In genomic region chr15:70111203-70112017, GRCh38 we compare ENCODE assay signal across 8 cellular contexts. TPM values are rescaled to one million over a fixed set of nuclear protein-coding genes. Genes with fewer than 3 reads are reported as not detected.
A peak's percentile ranks its signal among the peaks of the same experiment; 100 is the strongest.
DNase-seq lines count a peak whose midpoint lies in the region; TF ChIP-seq lines count a peak whose summit lies in the region.

No MANE protein-coding gene starts in this region.

- H3K36me3 Mint-ChIP-seq in brain: no peaks in the 10 kb centered on the region

- peak overlapping the region; percentile 87 to 94 (median 88) for H3K27ac Mint-ChIP-seq in brain

- H3K4me3 Mint-ChIP-seq in brain: peak overlapping the region; percentile 58 to 73 (median 59)

- DNase-seq in GM12865 (ENCODE audit: low read depth) (peak; percentile 29), NCI-H2227 (lab: John Stamatoyannopoulos, UW; ENCODE audit: unreplicated experiment) (peak; percentile 86), iPS-NIHi11 (ENCODE audit: low spot score) (peak; percentile 83), smooth muscle cell of the brain vasculature (ENCODE audit: low read depth, low spot score) (peak; percentile 45), NCI-H748 (lab: John Stamatoyannopoulos, UW; ENCODE audit: unreplicated experiment) (no peak), CD1c-positive myeloid dendritic cell (ENCODE audit: extremely low spot score) (no peak)
- no peak for DNase-seq in activated T-cell treated with anti-CD3 and anti-CD28 coated beads, Interleukin-2, amount 50 U/mL, for 48 hours

- TF ChIP-seq CTCF in GM12865 (IDR thresholded peaks at IDR 0.05; ENCODE audit: insufficient read depth, low read depth, low read length, missing control alignments) (no peak), brain (conservative IDR thresholded peaks at IDR 0.05) (no peak)

- peaks cover 13% of the 10 kb centered on the region for H3K27me3 Mint-ChIP-seq in brain

- peaks cover 40% of the 10 kb centered on the region for H3K4me1 Mint-ChIP-seq in brain

- no peak overlapping the region for H3K4me3 ChIP-seq in GM12865 (ENCODE audit: low read depth, low read length)

- H3K9me3 Mint-ChIP-seq in brain: peaks cover 0 to 4% (median 0%) of the 10 kb centered on the region in 5 experiments

RNA-seq across cellular contexts. Expression of gene TLE3, which starts 13.7 kb away (rescaled TPM):
- polyA plus RNA-seq in brain (ENCODE audit: insufficient read depth, low read depth, low replicate concordance): 15.7 TPM

Comparison
In these comparisons a context has a peak if more than half of its experiments do, and no peak if none do; other contexts are left out.
1. DNase-seq: peak in GM12865 (single experiment), NCI-H2227 (single experiment), iPS-NIHi11 (single experiment) and smooth muscle cell of the brain vasculature (single experiment); none in activated T-cell treated with anti-CD3 and anti-CD28 coated beads, Interleukin-2, amount 50 U/mL, for 48 hours (0 of 2), NCI-H748 (single experiment) and CD1c-positive myeloid dendritic cell (single experiment).